34 cellular contexts compared by ENCODE assay signal in the genomic region with DNA sequence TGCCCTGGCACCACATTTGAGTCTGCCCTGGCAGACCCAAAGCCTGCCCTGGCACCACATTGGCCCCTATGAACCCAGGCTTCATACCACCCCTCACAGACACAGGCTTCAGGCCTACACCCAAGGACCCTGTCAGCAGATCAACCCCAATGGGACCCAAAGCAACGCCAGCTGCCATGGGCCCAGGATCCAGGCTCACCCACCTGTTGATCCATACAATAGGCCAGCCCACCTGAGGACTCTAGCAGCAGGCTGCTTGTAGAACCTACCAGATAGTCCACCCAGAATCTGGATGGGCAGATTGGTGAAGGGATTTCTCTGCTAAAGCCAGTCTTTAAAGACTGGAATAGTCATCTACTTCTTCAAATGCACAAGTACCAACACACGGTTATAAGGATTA.
"Had no signal": no experiment of that assay in that cellular context is flagged by ENCODE, and none has a peak within 500 bp of the region (broad histone marks: within the 10 kb centered on the region; RNA-seq: fewer than 3 reads in every experiment).

No MANE protein-coding gene starts in this region.

- H3K36me3 ChIP-seq: MG63 had no signal

- H3K4me3 ChIP-seq: MG63 had no signal

- H3K9me3 ChIP-seq: MG63 had no signal

- DNase-seq: Karpas-422, Kasumi-1, MG63, MM.1S, MV-4-11, NCI-H1048, NCI-H1092, NCI-H1092 treated with DMSO at 0.1 percent for 48 hours, NCI-H1105, NCI-H1105 treated with DMSO at 0.1 percent for 48 hours, NCI-H1417, NCI-H1417 treated with DMSO at 0.1 percent for 48 hours, NCI-H1436, NCI-H1436 treated with DMSO at 0.1 percent for 48 hours, NCI-H146, NCI-H1694, NCI-H1694 treated with DMSO at 0.1 percent for 48 hours, NCI-H187, NCI-H187 treated with DMSO at 0.1 percent for 48 hours, NCI-H1930, NCI-H2029, NCI-H2029 treated with DMSO at 0.1 percent for 48 hours, NCI-H2081, NCI-H2081 treated with DMSO at 0.1 percent for 48 hours, NCI-H2107, NCI-H2171, NCI-H2171 treated with DMSO at 0.1 percent for 48 hours, NCI-H2227 treated with DMSO at 0.1 percent for 48 hours, NCI-H226, NCI-H345, NCI-H446, NCI-H446 treated with DMSO at 0.1 percent for 48 hours, NCI-H510A, NCI-H510A treated with DMSO at 0.1 percent for 48 hours had no signal
